Comparison of ENCODE assay signal across 3 cellular contexts in the genomic region with DNA sequence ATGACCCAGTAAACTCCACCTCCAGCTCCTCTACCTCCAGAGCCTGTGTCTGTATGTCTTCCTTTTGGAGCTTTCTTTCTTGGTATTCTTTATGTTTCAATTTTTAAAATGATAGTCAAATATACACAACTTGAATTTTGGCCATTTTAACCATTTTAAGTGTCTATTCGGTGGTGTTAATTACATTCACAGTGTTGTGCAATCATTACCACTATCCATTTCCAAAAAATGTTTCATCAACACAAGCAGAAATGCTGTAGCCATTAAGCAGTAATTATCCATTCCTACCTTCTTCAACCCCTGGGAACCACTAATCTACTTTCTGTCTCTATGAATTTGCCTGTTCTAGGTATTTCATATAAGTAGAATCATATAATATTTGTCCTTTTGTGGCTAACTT.
TF ChIP-seq lines count a peak whose summit lies in the region.

No MANE protein-coding gene starts in this region.

TF ChIP-seq in IMR-90, 13 proteins besides CTCF, POLR2A, EP300 and RAD21:
- TF ChIP-seq MAZ (IDR thresholded peaks at IDR 0.05; ENCODE audit: borderline replicate concordance, low read depth, low read length) (no peak), CEBPB (IDR thresholded peaks at IDR 0.05; ENCODE audit: low read depth, low read length) (peak; percentile 70), RFX5 (IDR thresholded peaks at IDR 0.05; ENCODE audit: low read depth, low read length) (no peak), ELK1 (IDR thresholded peaks at IDR 0.05; ENCODE audit: borderline replicate concordance, low read depth, low read length) (no peak), SMC3 (IDR thresholded peaks at IDR 0.05; ENCODE audit: low read depth, low read length) (no peak)

TF ChIP-seq in K562, 482 proteins besides CTCF, POLR2A, EP300 and RAD21:
- TF ChIP-seq POLR2AphosphoS2 (IDR thresholded peaks at IDR 0.05; ENCODE audit: low read length) (no peak), CREB1 (IDR thresholded peaks at IDR 0.05) (no peak), CREB1 (CRISPR knock-in tag; IDR thresholded peaks at IDR 0.05) (no peak), CEBPG (CRISPR knock-in tag; IDR thresholded peaks at IDR 0.05) (no peak), CEBPG (tag; conservative IDR thresholded peaks at IDR 0.05 in 1 of 2, IDR thresholded peaks at IDR 0.05 in 1 of 2) (peak in 1 of 2 experiments; percentile 57; a peak in 1 of 4 replicates), PTRF (tag; IDR thresholded peaks at IDR 0.05) (no peak), RNF2 (IDR thresholded peaks at IDR 0.05) (no peak), CEBPB (tag; IDR thresholded peaks at IDR 0.05) (peak; percentile 70), PCBP1 (IDR thresholded peaks at IDR 0.05; ENCODE audit: low read depth, low read length, poor library complexity, severe bottlenecking) (no peak), BCOR (IDR thresholded peaks at IDR 0.05) (no peak), NR4A1 (CRISPR knock-in tag; IDR thresholded peaks at IDR 0.05) (no peak), NR4A1 (tag; IDR thresholded peaks at IDR 0.05) (no peak)

TF ChIP-seq in H1, 55 proteins besides CTCF, POLR2A, EP300 and RAD21:
- TF ChIP-seq POLR2AphosphoS5 (IDR thresholded peaks at IDR 0.05; ENCODE audit: low read depth, low read length) (no peak), CEBPB (IDR thresholded peaks at IDR 0.05; ENCODE audit: low read depth, low read length) (peak; percentile 41; the same call in 1 of the 2 replicates)
TF ChIP-seq in H1: peak in this region for 1.
